Comparison of ENCODE assay signal across 1 cellular context in the genomic region with DNA sequence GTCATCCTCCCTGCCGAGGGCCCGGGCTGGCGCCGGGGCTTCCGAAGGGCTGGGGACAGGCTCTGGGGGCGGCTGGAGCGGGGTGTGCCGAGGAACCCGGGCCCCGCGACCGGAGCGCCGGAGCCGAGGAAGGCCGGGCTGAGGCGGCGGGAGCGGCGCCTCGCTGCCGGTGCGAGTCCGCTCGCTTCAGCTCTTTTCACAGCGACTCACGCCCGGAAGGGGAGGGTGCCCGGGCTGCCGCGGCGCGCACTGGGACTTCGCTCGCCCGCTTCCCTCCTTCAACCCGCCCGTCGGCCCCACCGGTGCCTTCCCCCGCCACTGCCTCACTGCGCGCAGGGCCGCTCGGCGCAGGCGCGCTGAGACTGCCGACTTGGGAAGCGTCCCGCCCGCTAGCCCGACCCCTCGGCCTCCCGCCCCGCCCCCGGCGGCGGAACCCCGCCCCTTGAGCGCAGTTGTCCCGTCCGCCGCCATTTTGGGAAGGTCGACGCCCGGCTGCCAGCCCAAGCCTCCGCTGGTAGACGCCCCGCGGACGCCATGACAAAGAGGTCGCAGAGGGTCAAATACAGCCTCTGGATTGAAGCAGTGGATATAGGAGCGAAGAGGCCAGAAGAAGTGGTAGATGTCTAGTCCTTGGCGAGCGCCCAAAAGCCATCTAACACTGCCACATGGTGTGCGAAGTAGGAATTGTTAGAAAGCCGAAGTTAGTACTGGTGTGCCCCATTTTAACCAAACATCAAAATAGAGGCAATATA.
TF ChIP-seq lines count a peak whose summit lies in the region.

A gene with protein sequence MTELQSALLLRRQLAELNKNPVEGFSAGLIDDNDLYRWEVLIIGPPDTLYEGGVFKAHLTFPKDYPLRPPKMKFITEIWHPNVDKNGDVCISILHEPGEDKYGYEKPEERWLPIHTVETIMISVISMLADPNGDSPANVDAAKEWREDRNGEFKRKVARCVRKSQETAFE (minus strand): TSS at position 364 of the 752 bp plus-strand sequence. CDS start 359 bp downstream, at position 5.

TF ChIP-seq in K562, 482 proteins besides CTCF, POLR2A, EP300 and RAD21 (continued from another document and continues in another):
- TF ChIP-seq, protein P1, sequence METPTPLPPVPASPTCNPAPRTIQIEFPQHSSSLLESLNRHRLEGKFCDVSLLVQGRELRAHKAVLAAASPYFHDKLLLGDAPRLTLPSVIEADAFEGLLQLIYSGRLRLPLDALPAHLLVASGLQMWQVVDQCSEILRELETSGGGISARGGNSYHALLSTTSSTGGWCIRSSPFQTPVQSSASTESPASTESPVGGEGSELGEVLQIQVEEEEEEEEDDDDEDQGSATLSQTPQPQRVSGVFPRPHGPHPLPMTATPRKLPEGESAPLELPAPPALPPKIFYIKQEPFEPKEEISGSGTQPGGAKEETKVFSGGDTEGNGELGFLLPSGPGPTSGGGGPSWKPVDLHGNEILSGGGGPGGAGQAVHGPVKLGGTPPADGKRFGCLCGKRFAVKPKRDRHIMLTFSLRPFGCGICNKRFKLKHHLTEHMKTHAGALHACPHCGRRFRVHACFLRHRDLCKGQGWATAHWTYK (CRISPR knock-in tag; IDR thresholded peaks at IDR 0.05): no peak
- TF ChIP-seq RFX5 (IDR thresholded peaks at IDR 0.05; ENCODE audit: low read depth, low read length): no peak
- TF ChIP-seq, protein P2, sequence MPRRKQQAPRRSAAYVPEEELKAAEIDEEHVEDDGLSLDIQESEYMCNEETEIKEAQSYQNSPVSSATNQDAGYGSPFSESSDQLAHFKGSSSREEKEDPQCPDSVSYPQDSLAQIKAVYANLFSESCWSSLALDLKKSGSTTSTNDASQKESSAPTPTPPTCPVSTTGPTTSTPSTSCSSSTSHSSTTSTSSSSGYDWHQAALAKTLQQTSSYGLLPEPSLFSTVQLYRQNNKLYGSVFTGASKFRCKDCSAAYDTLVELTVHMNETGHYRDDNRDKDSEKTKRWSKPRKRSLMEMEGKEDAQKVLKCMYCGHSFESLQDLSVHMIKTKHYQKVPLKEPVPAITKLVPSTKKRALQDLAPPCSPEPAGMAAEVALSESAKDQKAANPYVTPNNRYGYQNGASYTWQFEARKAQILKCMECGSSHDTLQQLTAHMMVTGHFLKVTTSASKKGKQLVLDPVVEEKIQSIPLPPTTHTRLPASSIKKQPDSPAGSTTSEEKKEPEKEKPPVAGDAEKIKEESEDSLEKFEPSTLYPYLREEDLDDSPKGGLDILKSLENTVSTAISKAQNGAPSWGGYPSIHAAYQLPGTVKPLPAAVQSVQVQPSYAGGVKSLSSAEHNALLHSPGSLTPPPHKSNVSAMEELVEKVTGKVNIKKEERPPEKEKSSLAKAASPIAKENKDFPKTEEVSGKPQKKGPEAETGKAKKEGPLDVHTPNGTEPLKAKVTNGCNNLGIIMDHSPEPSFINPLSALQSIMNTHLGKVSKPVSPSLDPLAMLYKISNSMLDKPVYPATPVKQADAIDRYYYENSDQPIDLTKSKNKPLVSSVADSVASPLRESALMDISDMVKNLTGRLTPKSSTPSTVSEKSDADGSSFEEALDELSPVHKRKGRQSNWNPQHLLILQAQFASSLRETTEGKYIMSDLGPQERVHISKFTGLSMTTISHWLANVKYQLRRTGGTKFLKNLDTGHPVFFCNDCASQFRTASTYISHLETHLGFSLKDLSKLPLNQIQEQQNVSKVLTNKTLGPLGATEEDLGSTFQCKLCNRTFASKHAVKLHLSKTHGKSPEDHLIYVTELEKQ (CRISPR knock-in tag; IDR thresholded peaks at IDR 0.05): no peak
- TF ChIP-seq, protein P3, sequence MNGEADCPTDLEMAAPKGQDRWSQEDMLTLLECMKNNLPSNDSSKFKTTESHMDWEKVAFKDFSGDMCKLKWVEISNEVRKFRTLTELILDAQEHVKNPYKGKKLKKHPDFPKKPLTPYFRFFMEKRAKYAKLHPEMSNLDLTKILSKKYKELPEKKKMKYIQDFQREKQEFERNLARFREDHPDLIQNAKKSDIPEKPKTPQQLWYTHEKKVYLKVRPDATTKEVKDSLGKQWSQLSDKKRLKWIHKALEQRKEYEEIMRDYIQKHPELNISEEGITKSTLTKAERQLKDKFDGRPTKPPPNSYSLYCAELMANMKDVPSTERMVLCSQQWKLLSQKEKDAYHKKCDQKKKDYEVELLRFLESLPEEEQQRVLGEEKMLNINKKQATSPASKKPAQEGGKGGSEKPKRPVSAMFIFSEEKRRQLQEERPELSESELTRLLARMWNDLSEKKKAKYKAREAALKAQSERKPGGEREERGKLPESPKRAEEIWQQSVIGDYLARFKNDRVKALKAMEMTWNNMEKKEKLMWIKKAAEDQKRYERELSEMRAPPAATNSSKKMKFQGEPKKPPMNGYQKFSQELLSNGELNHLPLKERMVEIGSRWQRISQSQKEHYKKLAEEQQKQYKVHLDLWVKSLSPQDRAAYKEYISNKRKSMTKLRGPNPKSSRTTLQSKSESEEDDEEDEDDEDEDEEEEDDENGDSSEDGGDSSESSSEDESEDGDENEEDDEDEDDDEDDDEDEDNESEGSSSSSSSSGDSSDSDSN (IDR thresholded peaks at IDR 0.05; ENCODE audit: borderline replicate concordance in 1 of 2, low read depth in 2 of 2, low read length in 2 of 2): peak in 1 of 2 experiments; percentile 79; a peak in 1 of 4 replicates
- TF ChIP-seq NFXL1 (CRISPR knock-in tag; IDR thresholded peaks at IDR 0.05): no peak
- no peak for TF ChIP-seq GATAD2A (IDR thresholded peaks at IDR 0.05)
- TF ChIP-seq U2AF1 (optimal IDR thresholded peaks at IDR 0.05; ENCODE audit: low read depth, low read length): no peak
- TF ChIP-seq PML (IDR thresholded peaks at IDR 0.05; ENCODE audit: low read length): 0 out of 2 replicates have a peak, but pooled peaks have one; percentile 27
- TF ChIP-seq STAT5A (IDR thresholded peaks at IDR 0.05; ENCODE audit: borderline replicate concordance, low read length): no peak
- no peak for TF ChIP-seq ZNF77 (CRISPR knock-in tag; IDR thresholded peaks at IDR 0.05)
- no peak for TF ChIP-seq ZNF79 (CRISPR knock-in tag; IDR thresholded peaks at IDR 0.05; ENCODE audit: low read depth)
- TF ChIP-seq ZNF583 (CRISPR knock-in tag; IDR thresholded peaks at IDR 0.05): no peak
- no peak for TF ChIP-seq TBL1XR1 (IDR thresholded peaks at IDR 0.05; ENCODE audit: low read length in 2 of 2)
- TF ChIP-seq ZNF24 (IDR thresholded peaks at IDR 0.05): peak; percentile 54; the same call in 1 of the 2 replicates
- peak; percentile 74 for TF ChIP-seq RBFOX2 (IDR thresholded peaks at IDR 0.05; ENCODE audit: low read depth, low read length)
- no peak for TF ChIP-seq HDAC2 (IDR thresholded peaks at IDR 0.05)
- TF ChIP-seq CTBP1 (IDR thresholded peaks at IDR 0.05; ENCODE audit: borderline replicate concordance): peak; percentile 83
- TF ChIP-seq DPF2 (IDR thresholded peaks at IDR 0.05): 0 out of 2 replicates have a peak, but pooled peaks have one; percentile 12
- TF ChIP-seq SMARCE1 (IDR thresholded peaks at IDR 0.05): no peak
- peak; percentile 26; the same call in 1 of the 2 replicates for TF ChIP-seq MYC (IDR thresholded peaks at IDR 0.05; ENCODE audit: low read depth, low read length)
- TF ChIP-seq MYC (CRISPR knock-in tag; IDR thresholded peaks at IDR 0.05; ENCODE audit: borderline replicate concordance, low read depth): no peak
- TF ChIP-seq, protein P4, sequence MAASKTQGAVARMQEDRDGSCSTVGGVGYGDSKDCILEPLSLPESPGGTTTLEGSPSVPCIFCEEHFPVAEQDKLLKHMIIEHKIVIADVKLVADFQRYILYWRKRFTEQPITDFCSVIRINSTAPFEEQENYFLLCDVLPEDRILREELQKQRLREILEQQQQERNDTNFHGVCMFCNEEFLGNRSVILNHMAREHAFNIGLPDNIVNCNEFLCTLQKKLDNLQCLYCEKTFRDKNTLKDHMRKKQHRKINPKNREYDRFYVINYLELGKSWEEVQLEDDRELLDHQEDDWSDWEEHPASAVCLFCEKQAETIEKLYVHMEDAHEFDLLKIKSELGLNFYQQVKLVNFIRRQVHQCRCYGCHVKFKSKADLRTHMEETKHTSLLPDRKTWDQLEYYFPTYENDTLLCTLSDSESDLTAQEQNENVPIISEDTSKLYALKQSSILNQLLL (CRISPR knock-in tag; IDR thresholded peaks at IDR 0.05; ENCODE audit: borderline replicate concordance): no peak
- no peak for TF ChIP-seq PCBP1 (IDR thresholded peaks at IDR 0.05; ENCODE audit: low read depth, low read length, poor library complexity, severe bottlenecking)
- TF ChIP-seq, protein P5, sequence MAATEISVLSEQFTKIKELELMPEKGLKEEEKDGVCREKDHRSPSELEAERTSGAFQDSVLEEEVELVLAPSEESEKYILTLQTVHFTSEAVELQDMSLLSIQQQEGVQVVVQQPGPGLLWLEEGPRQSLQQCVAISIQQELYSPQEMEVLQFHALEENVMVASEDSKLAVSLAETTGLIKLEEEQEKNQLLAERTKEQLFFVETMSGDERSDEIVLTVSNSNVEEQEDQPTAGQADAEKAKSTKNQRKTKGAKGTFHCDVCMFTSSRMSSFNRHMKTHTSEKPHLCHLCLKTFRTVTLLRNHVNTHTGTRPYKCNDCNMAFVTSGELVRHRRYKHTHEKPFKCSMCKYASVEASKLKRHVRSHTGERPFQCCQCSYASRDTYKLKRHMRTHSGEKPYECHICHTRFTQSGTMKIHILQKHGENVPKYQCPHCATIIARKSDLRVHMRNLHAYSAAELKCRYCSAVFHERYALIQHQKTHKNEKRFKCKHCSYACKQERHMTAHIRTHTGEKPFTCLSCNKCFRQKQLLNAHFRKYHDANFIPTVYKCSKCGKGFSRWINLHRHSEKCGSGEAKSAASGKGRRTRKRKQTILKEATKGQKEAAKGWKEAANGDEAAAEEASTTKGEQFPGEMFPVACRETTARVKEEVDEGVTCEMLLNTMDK (IDR thresholded peaks at IDR 0.05; ENCODE audit: borderline replicate concordance, insufficient read depth, low read depth, low read length, poor library complexity, severe bottlenecking): no peak
- no peak for TF ChIP-seq MCM2 (IDR thresholded peaks at IDR 0.05; ENCODE audit: low read depth)
- TF ChIP-seq SMC3 (conservative IDR thresholded peaks at IDR 0.05; ENCODE audit: insufficient read depth, low read depth, low read length): peak; percentile 48; the same call in 1 of the 2 replicates
- TF ChIP-seq, protein P6, sequence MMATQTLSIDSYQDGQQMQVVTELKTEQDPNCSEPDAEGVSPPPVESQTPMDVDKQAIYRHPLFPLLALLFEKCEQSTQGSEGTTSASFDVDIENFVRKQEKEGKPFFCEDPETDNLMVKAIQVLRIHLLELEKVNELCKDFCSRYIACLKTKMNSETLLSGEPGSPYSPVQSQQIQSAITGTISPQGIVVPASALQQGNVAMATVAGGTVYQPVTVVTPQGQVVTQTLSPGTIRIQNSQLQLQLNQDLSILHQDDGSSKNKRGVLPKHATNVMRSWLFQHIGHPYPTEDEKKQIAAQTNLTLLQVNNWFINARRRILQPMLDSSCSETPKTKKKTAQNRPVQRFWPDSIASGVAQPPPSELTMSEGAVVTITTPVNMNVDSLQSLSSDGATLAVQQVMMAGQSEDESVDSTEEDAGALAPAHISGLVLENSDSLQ (IDR thresholded peaks at IDR 0.05): peak; percentile 60
- TF ChIP-seq ZNF316 (IDR thresholded peaks at IDR 0.05): 0 out of 2 replicates have a peak, but pooled peaks have one; percentile 15
- TF ChIP-seq TAF1 (IDR thresholded peaks at IDR 0.05; ENCODE audit: control insufficient read depth, extremely low read depth, insufficient read depth, low read length, severe bottlenecking): peak; percentile 66
- TF ChIP-seq ZNF766 (CRISPR knock-in tag; conservative IDR thresholded peaks at IDR 0.05): no peak
- TF ChIP-seq, protein P7, sequence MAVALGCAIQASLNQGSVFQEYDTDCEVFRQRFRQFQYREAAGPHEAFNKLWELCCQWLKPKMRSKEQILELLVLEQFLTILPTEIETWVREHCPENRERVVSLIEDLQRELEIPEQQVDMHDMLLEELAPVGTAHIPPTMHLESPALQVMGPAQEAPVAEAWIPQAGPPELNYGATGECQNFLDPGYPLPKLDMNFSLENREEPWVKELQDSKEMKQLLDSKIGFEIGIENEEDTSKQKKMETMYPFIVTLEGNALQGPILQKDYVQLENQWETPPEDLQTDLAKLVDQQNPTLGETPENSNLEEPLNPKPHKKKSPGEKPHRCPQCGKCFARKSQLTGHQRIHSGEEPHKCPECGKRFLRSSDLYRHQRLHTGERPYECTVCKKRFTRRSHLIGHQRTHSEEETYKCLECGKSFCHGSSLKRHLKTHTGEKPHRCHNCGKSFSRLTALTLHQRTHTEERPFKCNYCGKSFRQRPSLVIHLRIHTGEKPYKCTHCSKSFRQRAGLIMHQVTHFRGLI (CRISPR knock-in tag; IDR thresholded peaks at IDR 0.05): no peak
- no peak for TF ChIP-seq SIRT6 (IDR thresholded peaks at IDR 0.05; ENCODE audit: low read depth, low read length)
- peak; percentile 36 for TF ChIP-seq CXXC5 (CRISPR knock-in tag; IDR thresholded peaks at IDR 0.05)
- 0 out of 2 replicates have a peak, but pooled peaks have one; percentile 32 for TF ChIP-seq ZBTB7A (IDR thresholded peaks at IDR 0.05; ENCODE audit: borderline replicate concordance, control insufficient read depth, low read depth, low read length)
- TF ChIP-seq, protein P8, sequence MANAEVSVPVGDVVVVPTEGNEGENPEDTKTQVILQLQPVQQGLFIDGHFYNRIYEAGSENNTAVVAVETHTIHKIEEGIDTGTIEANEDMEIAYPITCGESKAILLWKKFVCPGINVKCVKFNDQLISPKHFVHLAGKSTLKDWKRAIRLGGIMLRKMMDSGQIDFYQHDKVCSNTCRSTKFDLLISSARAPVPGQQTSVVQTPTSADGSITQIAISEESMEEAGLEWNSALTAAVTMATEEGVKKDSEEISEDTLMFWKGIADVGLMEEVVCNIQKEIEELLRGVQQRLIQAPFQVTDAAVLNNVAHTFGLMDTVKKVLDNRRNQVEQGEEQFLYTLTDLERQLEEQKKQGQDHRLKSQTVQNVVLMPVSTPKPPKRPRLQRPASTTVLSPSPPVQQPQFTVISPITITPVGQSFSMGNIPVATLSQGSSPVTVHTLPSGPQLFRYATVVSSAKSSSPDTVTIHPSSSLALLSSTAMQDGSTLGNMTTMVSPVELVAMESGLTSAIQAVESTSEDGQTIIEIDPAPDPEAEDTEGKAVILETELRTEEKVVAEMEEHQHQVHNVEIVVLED (CRISPR knock-in tag; IDR thresholded peaks at IDR 0.05): peak; percentile 70; the same call in 1 of the 2 replicates
- TF ChIP-seq NONO (IDR thresholded peaks at IDR 0.05; ENCODE audit: low read depth in 2 of 2, low read length in 1 of 2): no peak
- TF ChIP-seq, protein P9, sequence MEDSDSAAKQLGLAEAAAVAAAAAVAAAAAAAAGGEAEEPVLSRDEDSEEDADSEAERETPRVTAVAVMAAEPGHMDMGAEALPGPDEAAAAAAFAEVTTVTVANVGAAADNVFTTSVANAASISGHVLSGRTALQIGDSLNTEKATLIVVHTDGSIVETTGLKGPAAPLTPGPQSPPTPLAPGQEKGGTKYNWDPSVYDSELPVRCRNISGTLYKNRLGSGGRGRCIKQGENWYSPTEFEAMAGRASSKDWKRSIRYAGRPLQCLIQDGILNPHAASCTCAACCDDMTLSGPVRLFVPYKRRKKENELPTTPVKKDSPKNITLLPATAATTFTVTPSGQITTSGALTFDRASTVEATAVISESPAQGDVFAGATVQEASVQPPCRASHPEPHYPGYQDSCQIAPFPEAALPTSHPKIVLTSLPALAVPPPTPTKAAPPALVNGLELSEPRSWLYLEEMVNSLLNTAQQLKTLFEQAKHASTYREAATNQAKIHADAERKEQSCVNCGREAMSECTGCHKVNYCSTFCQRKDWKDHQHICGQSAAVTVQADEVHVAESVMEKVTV (CRISPR knock-in tag; IDR thresholded peaks at IDR 0.05): peak; percentile 39
- TF ChIP-seq, protein P10, sequence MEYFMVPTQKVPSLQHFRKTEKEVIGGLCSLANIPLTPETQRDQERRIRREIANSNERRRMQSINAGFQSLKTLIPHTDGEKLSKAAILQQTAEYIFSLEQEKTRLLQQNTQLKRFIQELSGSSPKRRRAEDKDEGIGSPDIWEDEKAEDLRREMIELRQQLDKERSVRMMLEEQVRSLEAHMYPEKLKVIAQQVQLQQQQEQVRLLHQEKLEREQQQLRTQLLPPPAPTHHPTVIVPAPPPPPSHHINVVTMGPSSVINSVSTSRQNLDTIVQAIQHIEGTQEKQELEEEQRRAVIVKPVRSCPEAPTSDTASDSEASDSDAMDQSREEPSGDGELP (CRISPR knock-in tag; IDR thresholded peaks at IDR 0.05; ENCODE audit: borderline replicate concordance): peak; percentile 75; the same call in 1 of the 2 replicates
